14 cellular contexts compared by ENCODE assay signal in the genomic region with DNA sequence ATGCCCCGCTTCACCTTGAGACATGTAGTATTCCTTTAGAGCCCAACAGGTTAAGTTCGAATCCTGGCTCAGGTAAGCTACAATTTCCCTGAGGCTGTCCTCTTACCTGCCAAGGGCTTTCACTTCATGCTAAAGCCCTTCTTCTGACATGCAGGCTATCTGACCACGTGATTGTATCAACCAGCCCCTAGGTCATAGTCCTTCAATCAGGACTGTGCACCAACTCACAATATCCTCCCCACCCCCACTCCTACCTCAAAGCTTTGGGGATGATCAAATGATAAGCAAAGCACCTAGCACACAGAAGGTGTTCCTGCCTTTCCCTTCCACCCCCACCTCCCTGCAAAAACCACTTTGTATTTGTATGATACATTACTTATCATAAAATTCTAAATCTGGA.
DNase-seq lines count a peak whose midpoint lies in the region; ATAC-seq and TF ChIP-seq lines count a peak whose summit lies in the region.
"Had no signal": no experiment of that assay in that cellular context is flagged by ENCODE, and none has a peak within 500 bp of the region (broad histone marks: within the 10 kb centered on the region; RNA-seq: fewer than 3 reads in every experiment).

No MANE protein-coding gene starts in this region.

- H3K36me3 ChIP-seq in trophoblast cell (ENCODE audit: control insufficient read depth in 1 of 2, insufficient read depth in 2 of 2, low read length in 2 of 2) (peaks cover 2 to 5% of the 10 kb centered on the region in 2 experiments), BE2C (no peaks in the 10 kb centered on the region), tibial artery (no peaks in the 10 kb centered on the region)
- H3K36me3 ChIP-seq: adrenal gland had no signal

- peaks cover 2 to 20% of the 10 kb centered on the region in 2 experiments for H3K4me1 ChIP-seq in trophoblast cell (ENCODE audit: control insufficient read depth in 1 of 2, insufficient read depth in 2 of 2, low read length in 2 of 2)
- no peaks in the 10 kb centered on the region for H3K4me1 ChIP-seq in BE2C
- peaks cover 0 to 24% (median 4%) of the 10 kb centered on the region in 4 donors for H3K4me1 ChIP-seq in tibial artery

- intact Hi-C loops in tibial artery (cut with DNase I; ENCODE audit: low total_unique reads): no loop called here

- no peak overlapping the region for H2AK5ac ChIP-seq in trophoblast cell (ENCODE audit: low read length)

- no peak overlapping the region for H2AFZ ChIP-seq in trophoblast cell (ENCODE audit: insufficient read depth, low read length, poor library complexity)

- H3K4me3 Mint-ChIP-seq in T-cell: peak overlapping the region; percentile 35 to 65 (median 46)
- H3K4me3 Mint-ChIP-seq in chondrocyte (ENCODE audit: unreplicated experiment): no peak overlapping the region
- H3K4me3 Mint-ChIP-seq: neural crest cell; T-helper 1 cell treated with Interleukin-12 subunit alpha and Interleukin-12 subunit beta and Interleukin-4 antibody, amounts not matched to agents 30 μg/mL and 1 μg/mL, for 36 hours had no signal

- peak overlapping the region; percentile 66 for H3K23ac ChIP-seq in trophoblast cell (ENCODE audit: low read length)

- ATAC-seq in activated naive CD4-positive, alpha-beta T cell treated with anti-CD3 and anti-CD28 coated beads, Interleukin-2, amount 50 U/mL, for 72 hours: no peak
- peak in 2 of 4 experiments; percentile 27 to 31 for ATAC-seq in T-cell (replicated peaks in 1 of 4)

- peak overlapping the region; percentile 65 to 72 for H3K27ac Mint-ChIP-seq in activated naive CD4-positive, alpha-beta T cell treated with anti-CD3 and anti-CD28 coated beads, Interleukin-2, amount 50 U/mL, for 72 hours
- peak overlapping the region; percentile 74 to 83 for H3K27ac Mint-ChIP-seq in T-cell
- peak overlapping the region; percentile 52 for H3K27ac Mint-ChIP-seq in chondrocyte (ENCODE audit: unreplicated experiment)
- H3K27ac Mint-ChIP-seq: T-helper 1 cell treated with Interleukin-12 subunit alpha and Interleukin-12 subunit beta and Interleukin-4 antibody, amounts not matched to agents 30 μg/mL and 1 μg/mL, for 36 hours had no signal

- H3K4me1 Mint-ChIP-seq in T-cell (peaks cover 96 to 98% (median 97%) of the 10 kb centered on the region in 3 donors), chondrocyte (ENCODE audit: low read depth) (peaks cover 68% of the 10 kb centered on the region)

- H3K18ac ChIP-seq in trophoblast cell (ENCODE audit: low read length): no peak overlapping the region

- H3K79me2 ChIP-seq in trophoblast cell (ENCODE audit: control insufficient read depth, insufficient read depth, low read length, poor library complexity): no peaks in the 10 kb centered on the region

- CTCF ChIA-PET in T-cell (lab: Charles Lee): interaction anchor here (0.5 to 3.6 kb wide), 31 partner anchors 8 to 605 kb away, joined by 3 to 19 read pairs (median 4); a partner anchor contains a TSS

- H3K9ac ChIP-seq in trophoblast cell (ENCODE audit: low read length): no peak overlapping the region

- peaks cover 3% of the 10 kb centered on the region for H3K79me1 ChIP-seq in trophoblast cell (ENCODE audit: low read length)

- H2BK120ac ChIP-seq in trophoblast cell (ENCODE audit: insufficient read depth, low read length, poor library complexity): no peak overlapping the region

- H3K4me3 ChIP-seq in trophoblast cell (ENCODE audit: low read depth, low read length): no peak overlapping the region
- H3K4me3 ChIP-seq in BE2C (ENCODE audit: low read depth, low read length): no peak overlapping the region
- no peak overlapping the region for H3K4me3 ChIP-seq in coronary artery
- H3K4me3 ChIP-seq in tibial artery: no peak overlapping the region
- H3K4me3 ChIP-seq: adrenal gland had no signal

- no peak overlapping the region for H3K14ac ChIP-seq in trophoblast cell (ENCODE audit: low read length)

- H4K8ac ChIP-seq in trophoblast cell (ENCODE audit: low read depth, low read length): no peak overlapping the region

- H4K91ac ChIP-seq in trophoblast cell (ENCODE audit: low read depth, low read length): no peak overlapping the region

- no peak overlapping the region for H2BK5ac ChIP-seq in trophoblast cell (ENCODE audit: low read depth, low read length, poor library complexity)

- no peak overlapping the region for H3K4me2 ChIP-seq in trophoblast cell (ENCODE audit: low read length)

- H3K9me3 ChIP-seq in trophoblast cell (ENCODE audit: insufficient read depth, low read depth, low read length) (no peaks in the 10 kb centered on the region), BE2C (no peaks in the 10 kb centered on the region), tibial artery (no peaks in the 10 kb centered on the region)
- H3K9me3 ChIP-seq: adrenal gland had no signal

- H3K27me3 ChIP-seq in trophoblast cell (ENCODE audit: insufficient read depth, low read length) (no peaks in the 10 kb centered on the region), BE2C (no peaks in the 10 kb centered on the region), tibial artery (no peaks in the 10 kb centered on the region)
- H3K27me3 ChIP-seq: adrenal gland had no signal

- H2BK12ac ChIP-seq in trophoblast cell (ENCODE audit: low read length): no peak overlapping the region

- no peak overlapping the region for H3K4ac ChIP-seq in trophoblast cell (ENCODE audit: low read depth, low read length)

- no peaks in the 10 kb centered on the region for H3K9me3 Mint-ChIP-seq in activated naive CD4-positive, alpha-beta T cell treated with anti-CD3 and anti-CD28 coated beads, Interleukin-2, amount 50 U/mL, for 72 hours
- no peaks in the 10 kb centered on the region for H3K9me3 Mint-ChIP-seq in T-cell
- no peaks in the 10 kb centered on the region for H3K9me3 Mint-ChIP-seq in chondrocyte (ENCODE audit: low read depth)
- H3K9me3 Mint-ChIP-seq: neural crest cell; T-helper 1 cell treated with Interleukin-12 subunit alpha and Interleukin-12 subunit beta and Interleukin-4 antibody, amounts not matched to agents 30 μg/mL and 1 μg/mL, for 36 hours had no signal

- POLR2A ChIA-PET in T-cell (lab: Charles Lee): interaction anchor here in 1 of 2 donors (0.5 to 1.0 kb wide), 4 partner anchors 10 to 515 kb away, joined by 3 to 7 read pairs (median 4); no protein-coding TSS in a partner anchor

- H3K27ac ChIP-seq in trophoblast cell (ENCODE audit: low read depth, low read length) (no peak overlapping the region), coronary artery (no peak overlapping the region), tibial artery (no peak overlapping the region)
- H3K27ac ChIP-seq: adrenal gland, C4-2B had no signal

- no CpG with 5 or more reads among the region's 3 CpGs for WGBS in trophoblast cell (ENCODE audit: extremely low coverage, insufficient coverage, insufficient read length)

- TF ChIP-seq CTCF in chondrocyte (IDR thresholded peaks at IDR 0.05) (no peak), BE2C (IDR thresholded peaks at IDR 0.05; ENCODE audit: low read depth, low read length) (no peak), coronary artery (IDR thresholded peaks at IDR 0.05) (no peak), tibial artery (IDR thresholded peaks at IDR 0.05) (no peak)

- no peaks in the 10 kb centered on the region for H3K36me3 Mint-ChIP-seq in activated naive CD4-positive, alpha-beta T cell treated with anti-CD3 and anti-CD28 coated beads, Interleukin-2, amount 50 U/mL, for 72 hours
- H3K36me3 Mint-ChIP-seq in T-cell (no peaks in the 10 kb centered on the region), chondrocyte (ENCODE audit: low read depth) (no peaks in the 10 kb centered on the region)

- no peak for DNase-seq in activated naive CD4-positive, alpha-beta T cell treated with anti-CD3 and anti-CD28 coated beads, Interleukin-2, amount 50 U/mL, for 72 hours (ENCODE audit: low spot score in 2 of 2)
- no peak for DNase-seq in activated naive CD4-positive, alpha-beta T cell treated with Interleukin-2 at 50 U/mL for 16 hours
- DNase-seq in T-cell: peak in 1 of 34 experiments; percentile 4
- no peak for DNase-seq in chondrocyte (ENCODE audit: low spot score)
- DNase-seq in trophoblast cell: no peak
- DNase-seq in BE2C: no peak
- no peak for DNase-seq in coronary artery (ENCODE audit: low spot score)
- no peak for DNase-seq in tibial artery
- DNase-seq: DMS153, NCI-H1436 treated with DMSO at 0.1 percent for 48 hours had no signal

- H4K12ac ChIP-seq in trophoblast cell (ENCODE audit: low read depth, low read length): no peak overlapping the region

- no peaks in the 10 kb centered on the region for H3K27me3 Mint-ChIP-seq in T-cell
- H3K27me3 Mint-ChIP-seq in chondrocyte (ENCODE audit: low read depth): no peaks in the 10 kb centered on the region
